22 cellular contexts compared by ENCODE assay signal in genomic region chr3:63679181-63679580, GRCh38.
"Had no signal": no experiment of that assay in that cellular context is flagged by ENCODE, and none has a peak within 500 bp of the region (broad histone marks: within the 10 kb centered on the region; RNA-seq: fewer than 3 reads in every experiment).

No MANE protein-coding gene starts in this region.

- H3K4me3 ChIP-seq: cardiac muscle cell, lung, tibial nerve, uterus had no signal

- H3K9me3 Mint-ChIP-seq: activated B cell treated with CpG ODN at 0.5 μM for 24 hours; activated CD4-positive, alpha-beta memory T cell treated with anti-CD3 and anti-CD28 coated beads, Interleukin-2, amount 10 ng/mL, durations not matched to agents 7 days and 5 days; activated naive CD8-positive, alpha-beta T cell treated with anti-CD3 and anti-CD28 coated beads for 36 hours; activated T-helper 17 cell treated with anti-CD3 and anti-CD28 coated beads, Interleukin-2, amount 50 U/mL, for 72 hours; mesothelial cell of epicardium; nephron had no signal

- DNase-seq: activated B cell treated with CpG ODN at 0.5 μM for 24 hours; activated CD4-positive, alpha-beta memory T cell treated with anti-CD3 and anti-CD28 coated beads, Interleukin-2, amount 10 ng/mL, durations not matched to agents 7 days and 5 days; activated CD4-positive, alpha-beta T cell treated with anti-CD3 and anti-CD28 coated beads for 48 hours; activated CD8-positive, alpha-beta memory T cell treated with anti-CD3 and anti-CD28 coated beads, Interleukin-2, amount 10 ng/mL, durations not matched to agents 7 days and 5 days; activated naive CD4-positive, alpha-beta T cell; activated naive CD8-positive, alpha-beta T cell treated with anti-CD3 and anti-CD28 coated beads for 36 hours; amygdala; hypothalamus; kidney; retina; stimulated activated CD4-positive, alpha-beta T cell treated with anti-CD3 and anti-CD28 coated beads, Interleukin-12 subunit alpha, Interleukin-12 subunit beta, amount 100 ng/mL, for 4 hours; stimulated activated CD4-positive, alpha-beta T cell treated with anti-CD3 and anti-CD28 coated beads, Interleukin-1b, Interleukin-23, amount 100 ng/mL, for 48 hours; stimulated activated CD8-positive, alpha-beta memory T cell treated with anti-CD3 and anti-CD28 coated beads, Interleukin-4, amount 100 ng/mL, for 48 hours; stimulated activated naive CD4-positive, alpha-beta T cell treated with Interleukin-2 at 50 U/mL for 16 hours; uterus had no signal

- H3K27ac Mint-ChIP-seq: activated B cell treated with CpG ODN at 0.5 μM for 24 hours; activated CD4-positive, alpha-beta memory T cell treated with anti-CD3 and anti-CD28 coated beads, Interleukin-2, amount 10 ng/mL, durations not matched to agents 7 days and 5 days; activated CD8-positive, alpha-beta memory T cell treated with anti-CD3 and anti-CD28 coated beads, Interleukin-2, amount 10 ng/mL, durations not matched to agents 7 days and 5 days; activated naive CD8-positive, alpha-beta T cell treated with anti-CD3 and anti-CD28 coated beads for 36 hours; activated T-helper 17 cell treated with anti-CD3 and anti-CD28 coated beads, Interleukin-2, amount 50 U/mL, for 72 hours; mesothelial cell of epicardium; nephron had no signal

- H3K4me3 Mint-ChIP-seq: activated B cell treated with CpG ODN at 0.5 μM for 24 hours; activated CD4-positive, alpha-beta memory T cell treated with anti-CD3 and anti-CD28 coated beads, Interleukin-2, amount 10 ng/mL, durations not matched to agents 7 days and 5 days; activated CD8-positive, alpha-beta memory T cell treated with anti-CD3 and anti-CD28 coated beads, Interleukin-2, amount 10 ng/mL, durations not matched to agents 7 days and 5 days; activated naive CD8-positive, alpha-beta T cell treated with anti-CD3 and anti-CD28 coated beads for 36 hours; activated T-helper 17 cell treated with anti-CD3 and anti-CD28 coated beads, Interleukin-2, amount 50 U/mL, for 72 hours; mesothelial cell of epicardium; nephron had no signal

- H3K4me1 Mint-ChIP-seq: activated B cell treated with CpG ODN at 0.5 μM for 24 hours; activated CD4-positive, alpha-beta memory T cell treated with anti-CD3 and anti-CD28 coated beads, Interleukin-2, amount 10 ng/mL, durations not matched to agents 7 days and 5 days; activated CD8-positive, alpha-beta memory T cell treated with anti-CD3 and anti-CD28 coated beads, Interleukin-2, amount 10 ng/mL, durations not matched to agents 7 days and 5 days; activated naive CD8-positive, alpha-beta T cell treated with anti-CD3 and anti-CD28 coated beads for 36 hours; activated T-helper 17 cell treated with anti-CD3 and anti-CD28 coated beads, Interleukin-2, amount 50 U/mL, for 72 hours; mesothelial cell of epicardium; nephron had no signal

- ATAC-seq: activated CD8-positive, alpha-beta memory T cell treated with anti-CD3 and anti-CD28 coated beads, Interleukin-2, amount 10 ng/mL, durations not matched to agents 7 days and 5 days; activated T-helper 17 cell treated with anti-CD3 and anti-CD28 coated beads, Interleukin-2, amount 50 U/mL, for 72 hours; left lobe of liver had no signal

- H3K36me3 Mint-ChIP-seq: activated CD8-positive, alpha-beta memory T cell treated with anti-CD3 and anti-CD28 coated beads, Interleukin-2, amount 10 ng/mL, durations not matched to agents 7 days and 5 days; activated naive CD8-positive, alpha-beta T cell treated with anti-CD3 and anti-CD28 coated beads for 36 hours; mesothelial cell of epicardium had no signal
